In the genomic region with DNA sequence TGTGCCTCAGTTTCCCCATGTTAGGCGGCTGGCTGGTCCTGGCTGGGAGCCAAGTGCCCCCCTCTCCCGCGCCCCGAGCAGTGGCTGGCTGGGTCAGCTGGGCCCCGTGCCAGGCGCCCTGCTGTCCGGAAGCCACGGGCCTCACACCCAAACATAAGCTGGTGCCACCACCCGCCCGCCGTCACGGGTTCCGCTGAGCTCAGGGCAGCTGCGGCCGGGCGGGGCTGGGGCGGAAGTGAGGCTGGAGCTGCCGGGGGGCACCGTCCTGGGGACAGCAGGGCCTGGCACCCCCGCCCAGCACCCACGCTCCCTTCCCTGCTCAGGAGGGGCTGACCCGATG, we compare ENCODE assay signal across 15 cellular contexts. TPM values are rescaled to one million over a fixed set of nuclear protein-coding genes. Genes with fewer than 3 reads are reported as not detected.
DNase-seq lines count a peak whose midpoint lies in the region; ATAC-seq lines count a peak whose summit lies in the region.
"Had no signal": no experiment of that assay in that cellular context is flagged by ENCODE, and none has a peak within 500 bp of the region (broad histone marks: within the 10 kb centered on the region; RNA-seq: fewer than 3 reads in every experiment).

No MANE protein-coding gene starts in this region.

- no peak overlapping the region for H2BK15ac ChIP-seq in mesenchymal stem cell (ENCODE audit: low read depth, poor library complexity, severe bottlenecking)

- H4K91ac ChIP-seq in mesenchymal stem cell (ENCODE audit: low read length), result no peak overlapping the region

- H3K4me1 Mint-ChIP-seq in activated CD8-positive, alpha-beta memory T cell treated with anti-CD3 and anti-CD28 coated beads, Interleukin-2, amount 10 ng/mL, durations not matched to agents 7 days and 5 days, result peaks cover 16% of the 10 kb centered on the region
- H3K4me1 Mint-ChIP-seq in stimulated activated naive B cell treated with anti-CD40 and anti-IgM and Interleukin-4, amounts not matched to agents 10 μg/mL and 1 μg/mL and 100 μg/mL, for 72 hours, result peaks cover 8 to 12% of the 10 kb centered on the region in 2 donors

- no peak overlapping the region for H3K18ac ChIP-seq in mesenchymal stem cell (ENCODE audit: low read depth in 1 of 2, low read length in 2 of 2)

- H2BK5ac ChIP-seq in mesenchymal stem cell (ENCODE audit: low read depth, low read length, poor library complexity, severe bottlenecking), result no peak overlapping the region

- peaks cover 0 to 14% of the 10 kb centered on the region in 2 experiments for H3K36me3 ChIP-seq in mesenchymal stem cell (ENCODE audit: control insufficient read depth in 1 of 2, insufficient read depth in 2 of 2, low read depth in 1 of 2, low read length in 2 of 2)
- H3K36me3 ChIP-seq: tibial artery had no signal

- H3K79me1 ChIP-seq in mesenchymal stem cell (replicated peaks; ENCODE audit: low read length, poor library complexity, severe bottlenecking), result peaks cover 1% of the 10 kb centered on the region

- no peak overlapping the region for H4K8ac ChIP-seq in mesenchymal stem cell (ENCODE audit: low read length)

- no peak overlapping the region for H2BK12ac ChIP-seq in mesenchymal stem cell (ENCODE audit: low read length in 2 of 2)

- no peak overlapping the region for H3K9ac ChIP-seq in mesenchymal stem cell (ENCODE audit: low read length)

- H3K27me3 Mint-ChIP-seq in activated CD8-positive, alpha-beta memory T cell treated with anti-CD3 and anti-CD28 coated beads, Interleukin-2, amount 10 ng/mL, durations not matched to agents 7 days and 5 days, result no peaks in the 10 kb centered on the region
- no peaks in the 10 kb centered on the region for H3K27me3 Mint-ChIP-seq in stimulated activated naive B cell treated with anti-CD40 and anti-IgM and Interleukin-4, amounts not matched to agents 10 μg/mL and 1 μg/mL and 100 μg/mL, for 72 hours

- H2AK5ac ChIP-seq in mesenchymal stem cell (ENCODE audit: low read length, severe bottlenecking), result peak overlapping the region; percentile 63

- no peak for ATAC-seq in activated CD8-positive, alpha-beta memory T cell treated with anti-CD3 and anti-CD28 coated beads, Interleukin-2, amount 10 ng/mL, durations not matched to agents 7 days and 5 days
- ATAC-seq in stimulated activated naive B cell treated with anti-CD40 and anti-IgM and Interleukin-4, amounts not matched to agents 10 μg/mL and 1 μg/mL and 100 μg/mL, for 72 hours (replicated peaks), result no peak
- ATAC-seq: naive thymus-derived CD8-positive, alpha-beta T cell had no signal

- no peaks in the 10 kb centered on the region for H3K27me3 ChIP-seq in mesenchymal stem cell (ENCODE audit: control insufficient read depth in 1 of 2, insufficient read depth in 1 of 2, low read length in 2 of 2)

- no peak overlapping the region for H3K27ac ChIP-seq in mesenchymal stem cell (ENCODE audit: low read length, poor library complexity, severe bottlenecking)
- H3K27ac ChIP-seq: tibial artery had no signal

- no peak overlapping the region for H3K4me3 ChIP-seq in mesenchymal stem cell (ENCODE audit: insufficient read depth in 1 of 2, low read depth in 1 of 2, low read length in 2 of 2)
- H3K4me3 ChIP-seq: tibial artery had no signal

- H3K27ac Mint-ChIP-seq in activated CD8-positive, alpha-beta memory T cell treated with anti-CD3 and anti-CD28 coated beads, Interleukin-2, amount 10 ng/mL, durations not matched to agents 7 days and 5 days, result no peak overlapping the region
- H3K27ac Mint-ChIP-seq in stimulated activated naive B cell treated with anti-CD40 and anti-IgM and Interleukin-4, amounts not matched to agents 10 μg/mL and 1 μg/mL and 100 μg/mL, for 72 hours, result no peak overlapping the region

- H3K4me2 ChIP-seq in mesenchymal stem cell (ENCODE audit: low read length, poor library complexity, severe bottlenecking), result no peak overlapping the region

- no peaks in the 10 kb centered on the region for H3K9me3 ChIP-seq in mesenchymal stem cell (ENCODE audit: control insufficient read depth, low read length)
- H3K9me3 ChIP-seq: tibial artery had no signal

- CTCF ChIA-PET in activated CD8-positive, alpha-beta memory T cell treated with anti-CD3 and anti-CD28 coated beads, Interleukin-2, amount 10 ng/mL, durations not matched to agents 7 days and 5 days (lab: Charles Lee), result no interaction called here

- WGBS in mesenchymal stem cell, result 94% methylated on average over 22 of the region's 22 CpGs

- no peak overlapping the region for H3K14ac ChIP-seq in mesenchymal stem cell (ENCODE audit: low read length in 2 of 2)

- no peak overlapping the region for H2BK120ac ChIP-seq in mesenchymal stem cell (ENCODE audit: low read depth, low read length)

- H3K23ac ChIP-seq in mesenchymal stem cell (ENCODE audit: low read length in 2 of 2), result no peak overlapping the region

- DNase-seq in 8988T, result peak; percentile 81
- peak; percentile 62 for DNase-seq in MV-4-11 (lab: John Stamatoyannopoulos, UW)
- DNase-seq in dermis blood vessel endothelial cell, result peak; percentile 47
- no peak for DNase-seq in mesenchymal stem cell
- no peak for DNase-seq in activated CD8-positive, alpha-beta memory T cell treated with anti-CD3 and anti-CD28 coated beads, Interleukin-2, amount 10 ng/mL, durations not matched to agents 7 days and 5 days
- no peak for DNase-seq in hepatic stellate cell (ENCODE audit: low spot score)
- DNase-seq in activated CD4-positive, alpha-beta T cell treated with anti-CD3 and anti-CD28 coated beads, Interleukin-2, amount 50 U/mL, for 1 hour, result no peak
- no peak for DNase-seq in stimulated activated naive B cell treated with anti-CD40 and anti-IgM and Interleukin-4, amounts not matched to agents 10 μg/mL and 1 μg/mL and 100 μg/mL, for 72 hours
- DNase-seq: activated T-cell treated with anti-CD3 and anti-CD28 coated beads, Interleukin-2, amount 50 U/mL, for 48 hours; KBM-7; naive thymus-derived CD8-positive, alpha-beta T cell; NCI-H526; stimulated activated CD4-positive, alpha-beta T cell treated with anti-CD3 and anti-CD28 coated beads, Interleukin-4, amount 100 ng/mL, for 24 hours; T-helper 9 cell had no signal

- H3K4ac ChIP-seq in mesenchymal stem cell (ENCODE audit: low read depth in 1 of 2, low read length in 2 of 2), result no peak overlapping the region

- H3K4me3 Mint-ChIP-seq in activated CD8-positive, alpha-beta memory T cell treated with anti-CD3 and anti-CD28 coated beads, Interleukin-2, amount 10 ng/mL, durations not matched to agents 7 days and 5 days, result no peak overlapping the region
- no peak overlapping the region for H3K4me3 Mint-ChIP-seq in stimulated activated naive B cell treated with anti-CD40 and anti-IgM and Interleukin-4, amounts not matched to agents 10 μg/mL and 1 μg/mL and 100 μg/mL, for 72 hours

- no peaks in the 10 kb centered on the region for H3K9me3 Mint-ChIP-seq in activated CD8-positive, alpha-beta memory T cell treated with anti-CD3 and anti-CD28 coated beads, Interleukin-2, amount 10 ng/mL, durations not matched to agents 7 days and 5 days (ENCODE audit: low read depth)
- H3K9me3 Mint-ChIP-seq in stimulated activated naive B cell treated with anti-CD40 and anti-IgM and Interleukin-4, amounts not matched to agents 10 μg/mL and 1 μg/mL and 100 μg/mL, for 72 hours, result peaks cover 0 to 3% of the 10 kb centered on the region in 2 donors
- H3K9me3 Mint-ChIP-seq: naive thymus-derived CD8-positive, alpha-beta T cell had no signal

- peaks cover 1% of the 10 kb centered on the region for H3K36me3 Mint-ChIP-seq in activated CD8-positive, alpha-beta memory T cell treated with anti-CD3 and anti-CD28 coated beads, Interleukin-2, amount 10 ng/mL, durations not matched to agents 7 days and 5 days
- H3K36me3 Mint-ChIP-seq in stimulated activated naive B cell treated with anti-CD40 and anti-IgM and Interleukin-4, amounts not matched to agents 10 μg/mL and 1 μg/mL and 100 μg/mL, for 72 hours, result peaks cover 2 to 11% of the 10 kb centered on the region in 2 donors
- H3K36me3 Mint-ChIP-seq: naive thymus-derived CD8-positive, alpha-beta T cell had no signal

- no peak overlapping the region for H2AFZ ChIP-seq in mesenchymal stem cell (ENCODE audit: low read depth, low read length)

- H3K4me1 ChIP-seq in mesenchymal stem cell (ENCODE audit: control insufficient read depth, insufficient read depth, low read depth, low read length), result peaks cover 36% of the 10 kb centered on the region

RNA-seq across cellular contexts. Expression of a gene that starts 19.3 kb away (rescaled TPM):
- 0.34 and 0.70 TPM in 2 replicates for total RNA-seq in dermis blood vessel endothelial cell
- polyA plus RNA-seq in mesenchymal stem cell (2013, experiment 1 of 2), result 2.0 TPM
- 2.1 TPM for polyA plus RNA-seq in mesenchymal stem cell (2013, experiment 2 of 2)
- total RNA-seq in activated CD8-positive, alpha-beta memory T cell treated with anti-CD3 and anti-CD28 coated beads, Interleukin-2, amount 10 ng/mL, durations not matched to agents 7 days and 5 days, result under 1 TPM; 0.67 to 0.75 TPM

RNA-seq across cellular contexts. Expression of a gene that starts 24.4 kb away (rescaled TPM):
- 29.1 and 37.6 TPM in 2 replicates for total RNA-seq in dermis blood vessel endothelial cell
- polyA plus RNA-seq in mesenchymal stem cell (2013, experiment 1 of 2), result 24.9 TPM
- polyA plus RNA-seq in mesenchymal stem cell (2013, experiment 2 of 2), result 23.7 TPM
- total RNA-seq in activated CD8-positive, alpha-beta memory T cell treated with anti-CD3 and anti-CD28 coated beads, Interleukin-2, amount 10 ng/mL, durations not matched to agents 7 days and 5 days, result 10 to 100 TPM; 65.0 to 68.1 TPM

RNA-seq across cellular contexts. Expression of a gene that starts 30.7 kb away (rescaled TPM):
- not detected in 2 replicates for total RNA-seq in dermis blood vessel endothelial cell
- 0.04 TPM for polyA plus RNA-seq in mesenchymal stem cell (2013, experiment 1 of 2)
- polyA plus RNA-seq in mesenchymal stem cell (2013, experiment 2 of 2), result 0.07 TPM
- total RNA-seq in activated CD8-positive, alpha-beta memory T cell treated with anti-CD3 and anti-CD28 coated beads, Interleukin-2, amount 10 ng/mL, durations not matched to agents 7 days and 5 days, result not detected
- polyA plus RNA-seq: naive thymus-derived CD8-positive, alpha-beta T cell had no signal

RNA-seq across cellular contexts. Expression of a gene that starts 36.6 kb away (rescaled TPM):
- total RNA-seq in dermis blood vessel endothelial cell, result 356 and 480 TPM in 2 replicates
- polyA plus RNA-seq in mesenchymal stem cell (2013, experiment 1 of 2), result 617 TPM
- 607 TPM for polyA plus RNA-seq in mesenchymal stem cell (2013, experiment 2 of 2)
- total RNA-seq in activated CD8-positive, alpha-beta memory T cell treated with anti-CD3 and anti-CD28 coated beads, Interleukin-2, amount 10 ng/mL, durations not matched to agents 7 days and 5 days, result 100 to 1,000 TPM; 206 to 225 TPM

RNA-seq across cellular contexts. Expression of a gene that starts 54.0 kb away (rescaled TPM):
- total RNA-seq in dermis blood vessel endothelial cell, result 25.0 and 38.8 TPM in 2 replicates
- 41.9 TPM for polyA plus RNA-seq in mesenchymal stem cell (2013, experiment 1 of 2)
- polyA plus RNA-seq in mesenchymal stem cell (2013, experiment 2 of 2), result 43.6 TPM
- 10 to 100 TPM; 76.9 to 83.0 TPM for total RNA-seq in activated CD8-positive, alpha-beta memory T cell treated with anti-CD3 and anti-CD28 coated beads, Interleukin-2, amount 10 ng/mL, durations not matched to agents 7 days and 5 days

Comparison
In these comparisons a context has a peak if more than half of its experiments do, and no peak if none do; other contexts are left out.
1. DNase-seq: peak in 8988T (single experiment), MV-4-11 (single experiment) and dermis blood vessel endothelial cell (single experiment); none in mesenchymal stem cell (single experiment), activated CD8-positive, alpha-beta memory T cell treated with anti-CD3 and anti-CD28 coated beads, Interleukin-2, amount 10 ng/mL, durations not matched to agents 7 days and 5 days (single experiment), hepatic stellate cell (single experiment), activated CD4-positive, alpha-beta T cell treated with anti-CD3 and anti-CD28 coated beads, Interleukin-2, amount 50 U/mL, for 1 hour (single experiment) and stimulated activated naive B cell treated with anti-CD40 and anti-IgM and Interleukin-4, amounts not matched to agents 10 μg/mL and 1 μg/mL and 100 μg/mL, for 72 hours (single experiment).